In the genomic region with DNA sequence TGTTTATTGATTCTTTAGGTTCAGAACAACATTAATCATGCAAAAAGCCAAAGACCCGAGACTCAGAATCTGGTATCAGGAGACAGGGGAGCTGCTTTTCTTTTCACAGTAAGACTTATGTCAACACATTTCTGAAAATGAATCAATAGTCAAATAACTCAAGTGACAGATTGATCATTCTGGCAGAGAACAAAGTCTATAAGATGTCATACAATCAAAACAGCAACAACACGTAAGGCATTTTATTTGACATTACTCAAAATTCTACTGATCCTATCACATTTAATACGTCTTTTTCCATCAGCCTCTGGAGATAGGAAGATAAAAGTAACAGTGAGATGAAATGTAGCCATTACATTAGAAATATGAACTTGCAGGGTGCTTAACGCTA, we compare ENCODE assay signal across 15 cellular contexts.
DNase-seq lines count a peak whose midpoint lies in the region; ATAC-seq and TF ChIP-seq lines count a peak whose summit lies in the region.
"Had no signal": no experiment of that assay in that cellular context is flagged by ENCODE, and none has a peak within 500 bp of the region (broad histone marks: within the 10 kb centered on the region; RNA-seq: fewer than 3 reads in every experiment).

No MANE protein-coding gene starts in this region.

- no peaks in the 10 kb centered on the region for H3K36me3 ChIP-seq in Caco-2 (ENCODE audit: control insufficient read depth, insufficient read depth, low read length)
- no peaks in the 10 kb centered on the region for H3K36me3 ChIP-seq in Karpas-422 (ENCODE audit: insufficient read depth, low read length)
- no peaks in the 10 kb centered on the region for H3K36me3 ChIP-seq in endodermal cell (ENCODE audit: control insufficient read depth, insufficient read depth, low read length)
- H3K36me3 ChIP-seq in neuronal stem cell (replicated peaks in 1 of 2; ENCODE audit: control insufficient read depth in 2 of 2, insufficient read depth in 2 of 2, low read length in 2 of 2) = no peaks in the 10 kb centered on the region
- H3K36me3 ChIP-seq in left ventricle myocardium inferior = no peaks in the 10 kb centered on the region

- no peak overlapping the region for H2BK5ac ChIP-seq in neuronal stem cell (ENCODE audit: low read length)

- intact Hi-C loops in Caco-2 (cut with micrococcal nuclease; ENCODE audit: unreplicated experiment) (loop anchor here (1.0 to 2.0 kb wide), 3 partner anchors 24 to 37 kb away; no protein-coding TSS in a partner anchor), left ventricle myocardium inferior (cut with micrococcal nuclease) (no loop called here)

- H3K9me3 Mint-ChIP-seq in Caco-2 (ENCODE audit: unreplicated experiment) (no peaks in the 10 kb centered on the region), endodermal cell (no peaks in the 10 kb centered on the region)
- H3K9me3 Mint-ChIP-seq: HFFc6 had no signal

- H3K27ac Mint-ChIP-seq in Caco-2 (ENCODE audit: unreplicated experiment) = peak overlapping the region; percentile 45
- H3K27ac Mint-ChIP-seq in endodermal cell = no peak overlapping the region
- H3K27ac Mint-ChIP-seq: B cell; CD4-positive, CD25-positive, alpha-beta regulatory T cell had no signal

- peak overlapping the region; percentile 47 for H3K4me3 Mint-ChIP-seq in Caco-2 (ENCODE audit: unreplicated experiment)
- H3K4me3 Mint-ChIP-seq in endodermal cell = no peak overlapping the region
- H3K4me3 Mint-ChIP-seq: B cell; CD4-positive, CD25-positive, alpha-beta regulatory T cell; HFFc6 had no signal

- H3K36me3 Mint-ChIP-seq in Caco-2 (ENCODE audit: insufficient read depth, unreplicated experiment) (peaks cover 43% of the 10 kb centered on the region), endodermal cell (ENCODE audit: low read depth) (no peaks in the 10 kb centered on the region)
- H3K36me3 Mint-ChIP-seq: CD4-positive, CD25-positive, alpha-beta regulatory T cell had no signal

- H3K4me3 ChIP-seq in Caco-2 (ENCODE audit: low read depth, low read length) (no peak overlapping the region; the same call in 1 of the 2 replicates), Karpas-422 (ENCODE audit: low read length) (no peak overlapping the region), endodermal cell (ENCODE audit: low read length) (peak overlapping the region; percentile 25), neuronal stem cell (ENCODE audit: low read length in 2 of 2) (peak overlapping the region in 1 of 2 donors; percentile 3), left ventricle myocardium inferior (no peak overlapping the region)
- H3K4me3 ChIP-seq: PC-9 had no signal

- no peaks in the 10 kb centered on the region for H3K79me2 ChIP-seq in Karpas-422 (ENCODE audit: low read length)

- H4K8ac ChIP-seq in neuronal stem cell (ENCODE audit: low read depth, low read length) = no peak overlapping the region

- no peak overlapping the region for H2AK5ac ChIP-seq in neuronal stem cell (ENCODE audit: low read depth, low read length)

- H3K4ac ChIP-seq in neuronal stem cell (ENCODE audit: low read length) = no peak overlapping the region

- 82 to 91% methylated on average over 1 to 3 of the region's 4 CpGs for WGBS in endodermal cell (ENCODE audit: insufficient coverage in 1 of 2, insufficient read length in 1 of 2), 2 experiments
- WGBS in neuronal stem cell (ENCODE audit: extremely low coverage in 2 of 2, insufficient read length in 2 of 2, insufficient replicate concordance in 1 of 2), 2 donors = no CpG with 5 or more reads among the region's 4 CpGs

- no peaks in the 10 kb centered on the region for H3K9me2 ChIP-seq in Karpas-422 (replicated peaks; ENCODE audit: insufficient read depth, low read length)

- no peak overlapping the region for H2BK15ac ChIP-seq in neuronal stem cell (ENCODE audit: low read length)

- H2AFZ ChIP-seq in Karpas-422 (ENCODE audit: low read length) (peak overlapping the region; percentile 34; the same call in 1 of the 2 replicates), neuronal stem cell (ENCODE audit: low read length) (peak overlapping the region; percentile 72)
- H2AFZ ChIP-seq: PC-9 had no signal

- no peaks in the 10 kb centered on the region for H3K27me3 ChIP-seq in Caco-2 (replicated peaks; ENCODE audit: control insufficient read depth, insufficient read depth, low read length)
- no peaks in the 10 kb centered on the region for H3K27me3 ChIP-seq in Karpas-422 (ENCODE audit: low read length)
- no peaks in the 10 kb centered on the region for H3K27me3 ChIP-seq in endodermal cell (ENCODE audit: control insufficient read depth, insufficient read depth, low read length, poor library complexity, severe bottlenecking)
- H3K27me3 ChIP-seq in neuronal stem cell (ENCODE audit: control insufficient read depth in 3 of 3, insufficient read depth in 3 of 3, low read depth in 1 of 3, low read length in 3 of 3) = no peaks in the 10 kb centered on the region
- H3K27me3 ChIP-seq in left ventricle myocardium inferior (ENCODE audit: low read depth) = peaks cover 16% of the 10 kb centered on the region

- H3K23ac ChIP-seq in neuronal stem cell (ENCODE audit: low read depth, low read length, poor library complexity) = no peak overlapping the region

- ATAC-seq in HG03442 (IDR thresholded peaks at IDR 0.05; ENCODE audit: unreplicated experiment) = no peak

- H3K14ac ChIP-seq in neuronal stem cell (ENCODE audit: low read length) = no peak overlapping the region

- H3K79me1 ChIP-seq in neuronal stem cell (ENCODE audit: low read depth, low read length) = no peaks in the 10 kb centered on the region

- H3K27me3 Mint-ChIP-seq in Caco-2 (ENCODE audit: insufficient read depth, unreplicated experiment) (no peaks in the 10 kb centered on the region), endodermal cell (ENCODE audit: insufficient read depth) (peaks cover 4% of the 10 kb centered on the region)

- no TSS peak for BruUV-seq in Caco-2 (replicated peaks; lab: Mats Ljungman, UMichigan)

- no peaks in the 10 kb centered on the region for H4K20me1 ChIP-seq in Karpas-422 (ENCODE audit: insufficient read depth, low read depth, low read length)

- H3K4me2 ChIP-seq in Karpas-422 (ENCODE audit: low read depth, low read length, poor library complexity, severe bottlenecking) (no peak overlapping the region), neuronal stem cell (ENCODE audit: insufficient read depth, low read length, poor library complexity, severe bottlenecking) (no peak overlapping the region)
- H3K4me2 ChIP-seq: PC-9 had no signal

- no peak for TF ChIP-seq CTCF in Caco-2 (IDR thresholded peaks at IDR 0.05; ENCODE audit: insufficient read depth in 1 of 2, low read depth in 1 of 2, low read length in 1 of 2, severe bottlenecking in 1 of 2, unreplicated experiment in 1 of 2)
- TF ChIP-seq CTCF in endodermal cell (conservative IDR thresholded peaks at IDR 0.05) = no peak
- TF ChIP-seq CTCF in left ventricle myocardium inferior (IDR thresholded peaks at IDR 0.05; ENCODE audit: borderline replicate concordance) = no peak

- POLR2A ChIA-PET in Caco-2 (lab: Charles Lee) = interaction anchor here (0.7 kb wide), 1 partner anchor 34 kb away, joined by 3 read pairs; no protein-coding TSS in a partner anchor

- peaks cover 5% of the 10 kb centered on the region; the same call in 1 of the 2 replicates for H3K9me3 ChIP-seq in Caco-2
- no peaks in the 10 kb centered on the region for H3K9me3 ChIP-seq in Karpas-422 (ENCODE audit: low read length)
- no peaks in the 10 kb centered on the region for H3K9me3 ChIP-seq in endodermal cell (ENCODE audit: control insufficient read depth, low read length)
- no peaks in the 10 kb centered on the region for H3K9me3 ChIP-seq in neuronal stem cell (replicated peaks in 1 of 2; ENCODE audit: control insufficient read depth in 2 of 2, insufficient read depth in 1 of 2, low read depth in 1 of 2, low read length in 2 of 2)
- no peaks in the 10 kb centered on the region for H3K9me3 ChIP-seq in left ventricle myocardium inferior (replicated peaks)

- no peak overlapping the region for H2BK12ac ChIP-seq in neuronal stem cell (ENCODE audit: low read length)

- no peak overlapping the region for H3K9ac ChIP-seq in Karpas-422 (ENCODE audit: low read length)
- no peak overlapping the region for H3K9ac ChIP-seq in endodermal cell (ENCODE audit: extremely low read depth, low read length, poor library complexity, severe bottlenecking)
- H3K9ac ChIP-seq in neuronal stem cell (ENCODE audit: low read depth, low read length, poor library complexity) = no peak overlapping the region

- H3K4me1 Mint-ChIP-seq in Caco-2 (ENCODE audit: low read depth, unreplicated experiment) (peaks cover 42% of the 10 kb centered on the region), endodermal cell (peaks cover 17% of the 10 kb centered on the region)
- H3K4me1 Mint-ChIP-seq: B cell; CD4-positive, CD25-positive, alpha-beta regulatory T cell had no signal

- peaks cover 55% of the 10 kb centered on the region for H3K4me1 ChIP-seq in Caco-2
- no peaks in the 10 kb centered on the region for H3K4me1 ChIP-seq in Karpas-422 (ENCODE audit: low read length)
- H3K4me1 ChIP-seq in endodermal cell (ENCODE audit: control insufficient read depth, insufficient read depth, low read length) = peaks cover 4% of the 10 kb centered on the region
- peaks cover 8 to 19% of the 10 kb centered on the region in 2 donors for H3K4me1 ChIP-seq in neuronal stem cell (ENCODE audit: control insufficient read depth in 2 of 2, insufficient read depth in 1 of 2, low read depth in 1 of 2, low read length in 2 of 2)
- no peaks in the 10 kb centered on the region for H3K4me1 ChIP-seq in left ventricle myocardium inferior

- H3K27ac ChIP-seq in Karpas-422 (ENCODE audit: low read length) (no peak overlapping the region), endodermal cell (ENCODE audit: low read depth, low read length) (no peak overlapping the region), neuronal stem cell (replicated peaks; ENCODE audit: low read length) (peak overlapping the region; percentile 49), left ventricle myocardium inferior (replicated peaks) (no peak overlapping the region)
- H3K27ac ChIP-seq: PC-9 had no signal

- no peak for DNase-seq in Caco-2
- no peak for DNase-seq in Karpas-422
- no peak for DNase-seq in endodermal cell
- DNase-seq in neuronal stem cell (ENCODE audit: low spot score) = no peak
- no peak for DNase-seq in left ventricle myocardium inferior
- no peak for DNase-seq in T-helper 2 cell
- DNase-seq: CD4-positive, CD25-positive, alpha-beta regulatory T cell; DMS153; GOT3; HFFc6; KG1; NCI-H187 treated with DMSO at 0.1 percent for 48 hours; PC-9 had no signal

- no peak overlapping the region for H4K91ac ChIP-seq in neuronal stem cell (ENCODE audit: low read depth, low read length, poor library complexity)

- CTCF ChIA-PET in Caco-2 (lab: Charles Lee) = interaction anchor here (1.0 to 1.2 kb wide), 2 partner anchors 15 to 23 kb away, joined by 3 to 9 read pairs; no protein-coding TSS in a partner anchor

- no peak overlapping the region for H3K18ac ChIP-seq in neuronal stem cell (ENCODE audit: low read length)

- H2BK120ac ChIP-seq in neuronal stem cell (ENCODE audit: low read depth, low read length) = no peak overlapping the region
